ENCODE assay signal across 15 cellular contexts in the genomic region with DNA sequence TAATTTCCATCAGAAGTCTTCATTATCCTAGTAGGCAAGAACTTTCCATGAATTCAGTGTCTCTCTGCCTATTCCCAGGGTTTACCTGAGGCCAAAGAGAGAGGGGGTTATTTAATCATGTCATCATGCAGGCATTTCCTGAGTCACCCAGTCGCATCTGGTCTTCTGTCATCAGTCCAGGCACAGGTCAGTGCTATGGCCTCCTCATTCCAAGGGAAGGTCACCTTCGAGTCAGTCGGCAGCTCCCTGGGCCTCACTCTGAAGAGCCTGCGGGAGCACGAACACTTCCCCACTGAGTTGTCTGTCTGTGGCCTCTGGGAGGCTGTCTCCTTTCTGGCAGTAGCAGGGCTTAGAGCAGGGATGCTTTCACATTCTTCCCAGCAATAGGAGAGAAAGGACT. TPM values are rescaled to one million over a fixed set of nuclear protein-coding genes. Genes with fewer than 3 reads are reported as not detected.
DNase-seq lines count a peak whose midpoint lies in the region; ATAC-seq and TF ChIP-seq lines count a peak whose summit lies in the region.
"Had no signal": no experiment of that assay in that cellular context is flagged by ENCODE, and none has a peak within 500 bp of the region (broad histone marks: within the 10 kb centered on the region; RNA-seq: fewer than 3 reads in every experiment).

No MANE protein-coding gene starts in this region.

- H3K27ac ChIP-seq in GM23248, result peak overlapping the region; percentile 83
- peak overlapping the region; percentile 63 to 68 for H3K27ac ChIP-seq in SK-N-SH (ENCODE audit: low read depth in 2 of 2, low read length in 1 of 2)
- H3K27ac ChIP-seq in trophoblast cell (ENCODE audit: low read depth, low read length), result peak overlapping the region; percentile 100
- no peak overlapping the region for H3K27ac ChIP-seq in stomach
- H3K27ac ChIP-seq: VCaP had no signal

- peak overlapping the region; percentile 86 for H4K8ac ChIP-seq in trophoblast cell (ENCODE audit: low read depth, low read length)

- H2BK5ac ChIP-seq in trophoblast cell (ENCODE audit: low read depth, low read length, poor library complexity), result peak overlapping the region; percentile 99

- H3F3A ChIP-seq in GM23248 (ENCODE audit: insufficient read depth) (peaks cover 40% of the 10 kb centered on the region), SK-N-SH (replicated peaks; ENCODE audit: insufficient read depth) (no peaks in the 10 kb centered on the region)

- H3K4me2 ChIP-seq in GM23248 (ENCODE audit: unreplicated experiment), result peak overlapping the region; percentile 33
- peak overlapping the region; percentile 5; the same call in 1 of the 2 replicates for H3K4me2 ChIP-seq in SK-N-SH
- peak overlapping the region; percentile 20 for H3K4me2 ChIP-seq in trophoblast cell (ENCODE audit: low read length)

- peak overlapping the region; percentile 71 for H3K9ac ChIP-seq in GM23248
- peak overlapping the region; percentile 48 for H3K9ac ChIP-seq in SK-N-SH
- H3K9ac ChIP-seq in trophoblast cell (ENCODE audit: low read length), result peak overlapping the region; percentile 9

- no peak for TF ChIP-seq POLR2A in stomach (IDR thresholded peaks at IDR 0.05)

- DNase-seq in GM23248, result peak; percentile 88
- DNase-seq in SK-N-SH, result peak; percentile 13
- DNase-seq in fibroblast of the conjunctiva (ENCODE audit: low read depth), result peak; percentile 18
- DNase-seq in trophoblast cell, result peak; percentile 89 to 92
- no peak for DNase-seq in GOT3 (lab: John Stamatoyannopoulos, UW)
- DNase-seq in stomach, result no peak
- no peak for DNase-seq in GM20000 (ENCODE audit: low spot score)
- DNase-seq: DMS79; NCI-H1105; occipital lobe; stimulated activated CD4-positive, alpha-beta T cell treated with anti-CD3 and anti-CD28 coated beads, Interleukin-4, amount 100 ng/mL, for 4 hours had no signal

- H2AFZ ChIP-seq in GM23248, result peak overlapping the region; percentile 45; the same call in 1 of the 2 replicates
- 0 out of 2 replicates have a peak overlapping the region, but pooled peaks have one; percentile 1 for H2AFZ ChIP-seq in SK-N-SH (ENCODE audit: low read depth)
- H2AFZ ChIP-seq in trophoblast cell (ENCODE audit: insufficient read depth, low read length, poor library complexity), result peak overlapping the region; percentile 26

- H3K18ac ChIP-seq in trophoblast cell (ENCODE audit: low read length), result peak overlapping the region; percentile 82

- TF ChIP-seq CTCF in SK-N-SH (IDR thresholded peaks at IDR 0.05), result no peak; the same call in 1 of the 2 replicates
- TF ChIP-seq CTCF in stomach (IDR thresholded peaks at IDR 0.05), result no peak
- TF ChIP-seq CTCF in GM20000 (IDR thresholded peaks at IDR 0.05; ENCODE audit: extremely low read depth, missing control alignments), result no peak

- peak overlapping the region; percentile 67 for H2BK12ac ChIP-seq in trophoblast cell (ENCODE audit: low read length)

- TF ChIP-seq EP300 in SK-N-SH (IDR thresholded peaks at IDR 0.05; ENCODE audit: borderline replicate concordance in 1 of 2, low read depth in 1 of 2, low read length in 1 of 2) (peak in 1 of 2 experiments; percentile 77; a peak in 2 of 4 replicates), stomach (IDR thresholded peaks at IDR 0.05) (no peak)

- H2BK120ac ChIP-seq in trophoblast cell (ENCODE audit: insufficient read depth, low read length, poor library complexity), result peak overlapping the region; percentile 97

- H3K9me2 ChIP-seq in GM23248 (ENCODE audit: insufficient read depth) (no peaks in the 10 kb centered on the region), SK-N-SH (no peaks in the 10 kb centered on the region)

- peaks cover 57% of the 10 kb centered on the region for H3K79me1 ChIP-seq in trophoblast cell (ENCODE audit: low read length)

- H3K14ac ChIP-seq in trophoblast cell (ENCODE audit: low read length), result peak overlapping the region; percentile 92

- no peak; the same call in 1 of the 2 replicates for TF ChIP-seq RAD21 in SK-N-SH (IDR thresholded peaks at IDR 0.05; ENCODE audit: low read length)

- H4K20me1 ChIP-seq in GM23248 (ENCODE audit: insufficient read depth) (no peaks in the 10 kb centered on the region), SK-N-SH (ENCODE audit: insufficient read depth) (no peaks in the 10 kb centered on the region)

- H3K9me3 ChIP-seq in GM23248 (ENCODE audit: low read depth) (no peaks in the 10 kb centered on the region), SK-N-SH (no peaks in the 10 kb centered on the region), trophoblast cell (ENCODE audit: insufficient read depth, low read depth, low read length) (no peaks in the 10 kb centered on the region), stomach (no peaks in the 10 kb centered on the region)

- intact Hi-C loops in stomach (cut with DNase I; ENCODE audit: low total_unique reads), result no loop called here

- H4K91ac ChIP-seq in trophoblast cell (ENCODE audit: low read depth, low read length), result peak overlapping the region; percentile 100

- peak overlapping the region; percentile 45 for H4K12ac ChIP-seq in trophoblast cell (ENCODE audit: low read depth, low read length)

- H3K4me3 ChIP-seq in GM23248 (no peak overlapping the region), SK-N-SH (ENCODE audit: low read depth in 2 of 2, low read length in 1 of 2) (no peak overlapping the region), trophoblast cell (ENCODE audit: low read depth, low read length) (no peak overlapping the region), stomach (no peak overlapping the region)

- H2AK5ac ChIP-seq in trophoblast cell (ENCODE audit: low read length), result peak overlapping the region; percentile 51

- H3K27me3 ChIP-seq in GM23248 (replicated peaks; ENCODE audit: insufficient read depth) (no peaks in the 10 kb centered on the region), SK-N-SH (ENCODE audit: insufficient read depth) (no peaks in the 10 kb centered on the region), trophoblast cell (ENCODE audit: insufficient read depth, low read length) (no peaks in the 10 kb centered on the region), stomach (no peaks in the 10 kb centered on the region)

- H3K4me1 ChIP-seq in GM23248 (ENCODE audit: insufficient read depth), result peaks cover 35% of the 10 kb centered on the region
- peaks cover 9 to 29% of the 10 kb centered on the region in 2 experiments; a peak in 3 of 4 replicates for H3K4me1 ChIP-seq in SK-N-SH (ENCODE audit: control insufficient read depth in 1 of 2, insufficient read depth in 2 of 2, low read depth in 1 of 2, low read length in 1 of 2)
- H3K4me1 ChIP-seq in trophoblast cell (ENCODE audit: control insufficient read depth in 1 of 2, insufficient read depth in 2 of 2, low read length in 2 of 2), result peaks cover 44 to 45% of the 10 kb centered on the region in 2 experiments
- H3K4me1 ChIP-seq in stomach, result peaks cover 0 to 8% (median 0%) of the 10 kb centered on the region in 4 donors

- CTCF ChIA-PET in SK-N-SH (lab: Yijun Ruan, JAX), result interaction anchor here (1.1 kb wide), 1 partner anchor 101 kb away, joined by 3 read pairs; no protein-coding TSS in a partner anchor

- no peak overlapping the region for H3K23ac ChIP-seq in trophoblast cell (ENCODE audit: low read length)

- ATAC-seq in HG03354 (IDR thresholded peaks at IDR 0.05; ENCODE audit: poor library complexity, severe bottlenecking, unreplicated experiment), result no peak
- ATAC-seq: HCT116 had no signal

- POLR2A ChIA-PET in SK-N-SH (lab: Yijun Ruan, JAX), result no interaction called here

- H3K4ac ChIP-seq in trophoblast cell (ENCODE audit: low read depth, low read length), result peak overlapping the region; percentile 60

- H3K36me3 ChIP-seq in GM23248 (ENCODE audit: low read depth), result no peaks in the 10 kb centered on the region
- no peaks in the 10 kb centered on the region for H3K36me3 ChIP-seq in SK-N-SH (replicated peaks in 1 of 2; ENCODE audit: control insufficient read depth in 1 of 2, insufficient read depth in 2 of 2, low read length in 1 of 2)
- no peaks in the 10 kb centered on the region for H3K36me3 ChIP-seq in trophoblast cell (ENCODE audit: control insufficient read depth in 1 of 2, insufficient read depth in 2 of 2, low read length in 2 of 2)
- H3K36me3 ChIP-seq in stomach, result no peaks in the 10 kb centered on the region

- in situ Hi-C loops in GM23248 (cut with MboI), result loop anchor here (10.0 kb wide), 1 partner anchor 211 kb away; no protein-coding TSS in a partner anchor

- no peaks in the 10 kb centered on the region for H3K79me2 ChIP-seq in GM23248 (ENCODE audit: insufficient read depth)
- no peaks in the 10 kb centered on the region for H3K79me2 ChIP-seq in SK-N-SH (ENCODE audit: insufficient read depth)
- H3K79me2 ChIP-seq in trophoblast cell (ENCODE audit: control insufficient read depth, insufficient read depth, low read length, poor library complexity), result peaks cover 11% of the 10 kb centered on the region

- 5 to 7% methylated on average over 5 of the region's 5 CpGs for WGBS in GM23248 (ENCODE audit: low coverage in 1 of 2, low lambda C conversion rate in 2 of 2, missing lambda C conversion rate in 2 of 2), 2 experiments
- WGBS in SK-N-SH (ENCODE audit: low lambda C conversion rate), result 16% methylated on average over 3 of the region's 5 CpGs
- WGBS in trophoblast cell (ENCODE audit: extremely low coverage, insufficient coverage, insufficient read length), result no CpG with 5 or more reads among the region's 5 CpGs
- WGBS in stomach, 5 donors, result 68 to 76% (median 72%) methylated on average over 5 of the region's 5 CpGs

TF ChIP-seq in SK-N-SH, 30 proteins besides CTCF, POLR2A, EP300 and RAD21 (continues in another document):
- TF ChIP-seq NFIC (IDR thresholded peaks at IDR 0.05; ENCODE audit: borderline replicate concordance), result peak; percentile 74
- TF ChIP-seq FOSL2 (IDR thresholded peaks at IDR 0.05; ENCODE audit: borderline replicate concordance, low read depth), result peak; percentile 78; the same call in 1 of the 2 replicates
- TF ChIP-seq POLR2AphosphoS5 (IDR thresholded peaks at IDR 0.05; ENCODE audit: low read depth, low read length), result peak; percentile 39; the same call in 1 of the 2 replicates
- TF ChIP-seq RCOR1 (IDR thresholded peaks at IDR 0.05; ENCODE audit: low read length), result no peak
- TF ChIP-seq MXI1 (IDR thresholded peaks at IDR 0.05; ENCODE audit: low read depth, low read length), result no peak
- TF ChIP-seq FOXJ3 (CRISPR knock-in tag; IDR thresholded peaks at IDR 0.05), result no peak

RNA-seq across cellular contexts. Expression of gene LRTM1, which starts 26.2 kb away (rescaled TPM):
- total RNA-seq in GM23248 (2014; rRNA removed; shearing (Covaris generic)), result not detected in 2 replicates
- polyA plus RNA-seq in GM23248 (2016; fragmentation: Nextera tagmentation; extraction: Ambion mirVana) (not detected in 2 replicates), SK-N-SH (2012; rRNA removed) (0.03 TPM in 1 of 2 replicates, not detected in the other), stomach (not detected)
- polyA plus RNA-seq in SK-N-SH (2012; cell fraction: cytosol; rRNA removed), result not detected in 2 replicates
- not detected in 2 replicates for polyA plus RNA-seq in SK-N-SH (2012; cell fraction: nucleus; rRNA removed)
- 0.06 and 0.07 TPM in 2 replicates for polyA plus RNA-seq in trophoblast cell (2013)
- total RNA-seq in stomach, result not detected
- total RNA-seq: activated T-helper 2 cell treated with anti-CD3 and anti-CD28 coated beads, Interferon-gamma antibody, Interleukin-2, Interleukin-4, amounts not matched to agents 10 μg/mL and 5 μg/mL and 100 μg/mL, durations not matched to agents 14 hours and 24 hours and 36 hours; occipital lobe had no signal

Comparison
In these comparisons a context has a peak if more than half of its experiments do, and no peak if none do; other contexts are left out.
1. DNase-seq: peak in GM23248 (single experiment), SK-N-SH (single experiment), fibroblast of the conjunctiva (single experiment) and trophoblast cell (2 of 2); none in GOT3 (single experiment), stomach (single experiment) and GM20000 (single experiment).
2. H3K27ac ChIP-seq: peak in GM23248 (single experiment), SK-N-SH (2 of 2) and trophoblast cell (single experiment); none in stomach (0 of 5).
3. H3K9ac ChIP-seq: peak in every context shown above with its lines; median percentile 71 in GM23248; 48 in SK-N-SH; 9 in trophoblast cell.
4. Peak in every context shown above with its lines, with median percentiles within 50 percentile points of each other: H2AFZ ChIP-seq and H3K4me2 ChIP-seq.